14 cellular contexts compared by ENCODE assay signal in genomic region chr21:29148535-29148934, GRCh38. TPM values are rescaled to one million over a fixed set of nuclear protein-coding genes. Genes with fewer than 3 reads are reported as not detected.
DNase-seq lines count a peak whose midpoint lies in the region; ATAC-seq and TF ChIP-seq lines count a peak whose summit lies in the region.
"Had no signal": no experiment of that assay in that cellular context is flagged by ENCODE, and none has a peak within 500 bp of the region (broad histone marks: within the 10 kb centered on the region; RNA-seq: fewer than 3 reads in every experiment).

No MANE protein-coding gene starts in this region.

- no peaks in the 10 kb centered on the region for H3K27me3 ChIP-seq in gastrocnemius medialis
- H3K27me3 ChIP-seq: colonic mucosa, hepatocyte, spleen had no signal

- no peak overlapping the region for H3K27ac Mint-ChIP-seq in activated T-helper 2 cell treated with anti-CD3 and anti-CD28 coated beads, Interferon-gamma antibody, Interleukin-2, Interleukin-4, amounts not matched to agents 10 μg/mL and 5 μg/mL and 100 μg/mL, durations not matched to agents 14 hours and 24 hours and 36 hours
- H3K27ac Mint-ChIP-seq: T-helper 17 cell had no signal

- no peak overlapping the region for H3K4me3 Mint-ChIP-seq in activated T-helper 2 cell treated with anti-CD3 and anti-CD28 coated beads, Interferon-gamma antibody, Interleukin-2, Interleukin-4, amounts not matched to agents 10 μg/mL and 5 μg/mL and 100 μg/mL, durations not matched to agents 14 hours and 24 hours and 36 hours (ENCODE audit: low read depth)
- H3K4me3 Mint-ChIP-seq: T-helper 17 cell had no signal

- peak overlapping the region; percentile 26 to 36 (median 32) for H3K27ac ChIP-seq in gastrocnemius medialis
- H3K27ac ChIP-seq: colonic mucosa, hepatocyte, spleen had no signal

- intact Hi-C loops in activated T-helper 2 cell treated with anti-CD3 and anti-CD28 coated beads, Interferon-gamma antibody, Interleukin-2, Interleukin-4, amounts not matched to agents 10 μg/mL and 5 μg/mL and 100 μg/mL, durations not matched to agents 14 hours and 24 hours and 36 hours (cut with micrococcal nuclease) = loop anchor here (1.0 to 5.0 kb wide), 2 partner anchors 55 to 154 kb away; no protein-coding TSS in a partner anchor
- intact Hi-C loops in gastrocnemius medialis (cut with DNase I; ENCODE audit: low total_unique reads) = loop anchor here (5.0 to 10.0 kb wide), 2 partner anchors 76 to 264 kb away; partner anchors contain the start of gene CCT8

- H3K9me3 ChIP-seq in gastrocnemius medialis = no peaks in the 10 kb centered on the region
- H3K9me3 ChIP-seq: colonic mucosa, spleen had no signal

- no peaks in the 10 kb centered on the region for H3K36me3 ChIP-seq in gastrocnemius medialis
- H3K36me3 ChIP-seq: colonic mucosa, spleen had no signal

- no peak for TF ChIP-seq POLR2A in gastrocnemius medialis (IDR thresholded peaks at IDR 0.05)

- H3K9me3 Mint-ChIP-seq in activated T-helper 2 cell treated with anti-CD3 and anti-CD28 coated beads, Interferon-gamma antibody, Interleukin-2, Interleukin-4, amounts not matched to agents 10 μg/mL and 5 μg/mL and 100 μg/mL, durations not matched to agents 14 hours and 24 hours and 36 hours = no peaks in the 10 kb centered on the region

- peaks cover 68 to 71% of the 10 kb centered on the region in 2 donors for H3K4me1 ChIP-seq in gastrocnemius medialis
- H3K4me1 ChIP-seq: colonic mucosa had no signal

- in situ Hi-C loops in gastrocnemius medialis (cut with MboI; ENCODE audit: low sequenced_read_pairs in 4 of 4) = no loop called here

- H3K4me1 Mint-ChIP-seq in activated T-helper 2 cell treated with anti-CD3 and anti-CD28 coated beads, Interferon-gamma antibody, Interleukin-2, Interleukin-4, amounts not matched to agents 10 μg/mL and 5 μg/mL and 100 μg/mL, durations not matched to agents 14 hours and 24 hours and 36 hours (ENCODE audit: low read depth) = peaks cover 16% of the 10 kb centered on the region

- DNase-seq in GM12865 (ENCODE audit: low read depth) (peak; percentile 10), gastrocnemius medialis (no peak), NCI-H2171 treated with DMSO at 0.1 percent for 48 hours (lab: John Stamatoyannopoulos, UW) (no peak), NAMALWA (ENCODE audit: low spot score) (no peak), GM19238 (ENCODE audit: insufficient read length, low spot score) (no peak)
- peak; percentile 11 for DNase-seq in activated T-helper 2 cell treated with anti-CD3 and anti-CD28 coated beads, Interferon-gamma antibody, Interleukin-2, Interleukin-4, amounts not matched to agents 10 μg/mL and 5 μg/mL and 100 μg/mL, durations not matched to agents 14 hours and 24 hours and 36 hours (ENCODE audit: low spot score)
- DNase-seq: colonic mucosa, KBM-7, NCI-H774, spleen, T-helper 17 cell had no signal

- H3K27me3 Mint-ChIP-seq in activated T-helper 2 cell treated with anti-CD3 and anti-CD28 coated beads, Interferon-gamma antibody, Interleukin-2, Interleukin-4, amounts not matched to agents 10 μg/mL and 5 μg/mL and 100 μg/mL, durations not matched to agents 14 hours and 24 hours and 36 hours (ENCODE audit: low read depth) = peaks cover 5% of the 10 kb centered on the region
- H3K27me3 Mint-ChIP-seq: T-helper 17 cell had no signal

- TF ChIP-seq CTCF in GM12865 (IDR thresholded peaks at IDR 0.05; ENCODE audit: insufficient read depth, low read depth, low read length, missing control alignments) (no peak), gastrocnemius medialis (IDR thresholded peaks at IDR 0.05 in 4 of 5, conservative IDR thresholded peaks at IDR 0.05 in 1 of 5) (no peak)

- H3K4me3 ChIP-seq in GM12865 (ENCODE audit: low read depth, low read length) (no peak overlapping the region), gastrocnemius medialis (no peak overlapping the region)
- H3K4me3 ChIP-seq: colonic mucosa, hepatocyte, spleen had no signal

- ATAC-seq in HG03342 (IDR thresholded peaks at IDR 0.05; ENCODE audit: unreplicated experiment) = peak; percentile 55
- no peak for ATAC-seq in gastrocnemius medialis
- ATAC-seq in GM18873 (IDR thresholded peaks at IDR 0.05; ENCODE audit: low FRiP score, unreplicated experiment) = no peak
- ATAC-seq: T-helper 17 cell had no signal

- H3K36me3 Mint-ChIP-seq in activated T-helper 2 cell treated with anti-CD3 and anti-CD28 coated beads, Interferon-gamma antibody, Interleukin-2, Interleukin-4, amounts not matched to agents 10 μg/mL and 5 μg/mL and 100 μg/mL, durations not matched to agents 14 hours and 24 hours and 36 hours (ENCODE audit: low read depth) = no peaks in the 10 kb centered on the region

RNA-seq across cellular contexts. Expression of gene MAP3K7CL, which starts 18.1 kb away (rescaled TPM):
- total RNA-seq in activated T-helper 2 cell treated with anti-CD3 and anti-CD28 coated beads, Interferon-gamma antibody, Interleukin-2, Interleukin-4, amounts not matched to agents 10 μg/mL and 5 μg/mL and 100 μg/mL, durations not matched to agents 14 hours and 24 hours and 36 hours = 3.3 and 3.9 TPM in 2 replicates
- 10 to 100 TPM in 2 of 4 donors, 1 to 10 TPM in 1, not detected in 1; 4.3 to 17.4 (median 15.5) TPM for total RNA-seq in gastrocnemius medialis
- total RNA-seq: hepatocyte had no signal

Comparison
In these comparisons a context has a peak if more than half of its experiments do, and no peak if none do; other contexts are left out.
1. DNase-seq: peak in GM12865 (single experiment) and activated T-helper 2 cell treated with anti-CD3 and anti-CD28 coated beads, Interferon-gamma antibody, Interleukin-2, Interleukin-4, amounts not matched to agents 10 μg/mL and 5 μg/mL and 100 μg/mL, durations not matched to agents 14 hours and 24 hours and 36 hours (single experiment); none in gastrocnemius medialis (0 of 2), NCI-H2171 treated with DMSO at 0.1 percent for 48 hours (single experiment), NAMALWA (single experiment) and GM19238 (single experiment).